ENCODE assay signal across 25 cellular contexts in the genomic region with DNA sequence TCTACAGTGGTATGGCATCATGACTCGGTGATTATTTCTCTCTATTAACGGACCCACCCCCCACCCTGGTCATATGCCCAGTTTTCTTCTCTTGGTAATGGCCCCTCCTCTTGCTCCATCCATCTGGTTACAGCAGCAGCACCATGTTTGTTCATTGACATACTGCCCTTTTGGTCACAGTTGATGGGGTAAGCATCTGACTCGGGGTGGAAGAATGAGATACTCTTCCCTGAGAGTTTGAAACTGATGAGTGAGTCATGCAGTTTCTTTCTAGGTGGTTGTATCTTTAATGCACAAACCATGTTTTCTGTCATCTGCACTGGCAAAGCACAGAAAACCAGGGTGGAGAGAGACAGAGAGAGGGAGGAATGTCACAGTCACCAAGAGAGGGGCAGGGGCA.
DNase-seq lines count a peak whose midpoint lies in the region; ATAC-seq and TF ChIP-seq lines count a peak whose summit lies in the region.
"Had no signal": no experiment of that assay in that cellular context is flagged by ENCODE, and none has a peak within 500 bp of the region (broad histone marks: within the 10 kb centered on the region; RNA-seq: fewer than 3 reads in every experiment).

No MANE protein-coding gene starts in this region.

- no peak for DNase-seq in activated T-cell treated with anti-CD3 and anti-CD28 coated beads, Interleukin-2, amount 50 U/mL, for 72 hours
- DNase-seq in activated T-cell treated with anti-CD3 and anti-CD28 coated beads for 4 hours (no peak), fibroblast of the aortic adventitia (ENCODE audit: low read depth) (peak; percentile 32), renal cortical epithelial cell (ENCODE audit: low read depth) (peak; percentile 84), NCI-H2029 (lab: John Stamatoyannopoulos, UW) (no peak), NCI-H128 (lab: John Stamatoyannopoulos, UW; ENCODE audit: unreplicated experiment) (no peak), RKO (ENCODE audit: low spot score) (no peak)
- DNase-seq: activated CD4-positive, alpha-beta T cell treated with anti-CD3 and anti-CD28 coated beads, Interleukin-2, amount 10 ng/mL, durations not matched to agents 24 days and 14 days; activated gamma-delta T cell; central memory CD4-positive, alpha-beta T cell; dorsolateral prefrontal cortex; esophagus squamous epithelium; hippocampal formation; kidney; MM.1S; naive thymus-derived CD8-positive, alpha-beta T cell; NCI-H345; pancreas; right lobe of liver; SJCRH30 had no signal

- peaks cover 3% of the 10 kb centered on the region in 2 donors for H3K36me3 Mint-ChIP-seq in activated T-cell treated with anti-CD3 and anti-CD28 coated beads, Interleukin-2, amount 50 U/mL, for 72 hours (ENCODE audit: insufficient read depth in 2 of 2)
- no peaks in the 10 kb centered on the region for H3K36me3 Mint-ChIP-seq in activated T-helper 17 cell treated with anti-CD3 and anti-CD28 coated beads, Interleukin-2, amount 50 U/mL, for 72 hours (ENCODE audit: low read depth)

- no peak for TF ChIP-seq CTCF in fibroblast of the aortic adventitia (IDR thresholded peaks at IDR 0.05; ENCODE audit: insufficient read depth, low read length)

- H3K27ac Mint-ChIP-seq in activated T-cell treated with anti-CD3 and anti-CD28 coated beads, Interleukin-2, amount 50 U/mL, for 72 hours: no peak overlapping the region
- H3K27ac Mint-ChIP-seq in activated T-helper 17 cell treated with anti-CD3 and anti-CD28 coated beads, Interleukin-2, amount 50 U/mL, for 72 hours: no peak overlapping the region
- H3K27ac Mint-ChIP-seq: activated CD4-positive, alpha-beta T cell treated with anti-CD3 and anti-CD28 coated beads, Interleukin-2, amount 10 ng/mL, durations not matched to agents 24 days and 14 days; memory B cell; naive thymus-derived CD8-positive, alpha-beta T cell; stimulated activated memory B cell treated with anti-CD40 and anti-IgM and Interleukin-4, amounts not matched to agents 10 μg/mL and 1 μg/mL and 100 μg/mL, for 72 hours had no signal

- H3K4me1 Mint-ChIP-seq in activated T-cell treated with anti-CD3 and anti-CD28 coated beads, Interleukin-2, amount 50 U/mL, for 72 hours (ENCODE audit: low read depth): peaks cover 5% of the 10 kb centered on the region
- H3K4me1 Mint-ChIP-seq in activated T-helper 17 cell treated with anti-CD3 and anti-CD28 coated beads, Interleukin-2, amount 50 U/mL, for 72 hours: no peaks in the 10 kb centered on the region
- H3K4me1 Mint-ChIP-seq: activated CD4-positive, alpha-beta T cell treated with anti-CD3 and anti-CD28 coated beads, Interleukin-2, amount 10 ng/mL, durations not matched to agents 24 days and 14 days; memory B cell; naive thymus-derived CD8-positive, alpha-beta T cell; stimulated activated memory B cell treated with anti-CD40 and anti-IgM and Interleukin-4, amounts not matched to agents 10 μg/mL and 1 μg/mL and 100 μg/mL, for 72 hours had no signal

- no peaks in the 10 kb centered on the region for H3K27me3 Mint-ChIP-seq in activated T-cell treated with anti-CD3 and anti-CD28 coated beads, Interleukin-2, amount 50 U/mL, for 72 hours (ENCODE audit: low read depth)
- H3K27me3 Mint-ChIP-seq in activated T-helper 17 cell treated with anti-CD3 and anti-CD28 coated beads, Interleukin-2, amount 50 U/mL, for 72 hours: peaks cover 20% of the 10 kb centered on the region
- H3K27me3 Mint-ChIP-seq: activated CD4-positive, alpha-beta T cell treated with anti-CD3 and anti-CD28 coated beads, Interleukin-2, amount 10 ng/mL, durations not matched to agents 24 days and 14 days had no signal

- H3K9me3 Mint-ChIP-seq in activated T-cell treated with anti-CD3 and anti-CD28 coated beads, Interleukin-2, amount 50 U/mL, for 72 hours: peaks cover 9 to 10% of the 10 kb centered on the region in 2 donors
- peaks cover 5% of the 10 kb centered on the region for H3K9me3 Mint-ChIP-seq in activated T-helper 17 cell treated with anti-CD3 and anti-CD28 coated beads, Interleukin-2, amount 50 U/mL, for 72 hours

- H3K4me3 Mint-ChIP-seq in activated T-cell treated with anti-CD3 and anti-CD28 coated beads, Interleukin-2, amount 50 U/mL, for 72 hours: no peak overlapping the region
- no peak overlapping the region for H3K4me3 Mint-ChIP-seq in activated T-helper 17 cell treated with anti-CD3 and anti-CD28 coated beads, Interleukin-2, amount 50 U/mL, for 72 hours
- H3K4me3 Mint-ChIP-seq: activated CD4-positive, alpha-beta T cell treated with anti-CD3 and anti-CD28 coated beads, Interleukin-2, amount 10 ng/mL, durations not matched to agents 24 days and 14 days; memory B cell; naive thymus-derived CD8-positive, alpha-beta T cell; stimulated activated memory B cell treated with anti-CD40 and anti-IgM and Interleukin-4, amounts not matched to agents 10 μg/mL and 1 μg/mL and 100 μg/mL, for 72 hours had no signal

- peak; percentile 25 to 46 for ATAC-seq in activated T-cell treated with anti-CD3 and anti-CD28 coated beads, Interleukin-2, amount 50 U/mL, for 72 hours (replicated peaks in 1 of 2)
- peak; percentile 71 for ATAC-seq in activated T-helper 17 cell treated with anti-CD3 and anti-CD28 coated beads, Interleukin-2, amount 50 U/mL, for 72 hours (replicated peaks)
- ATAC-seq: naive thymus-derived CD8-positive, alpha-beta T cell; Panc1; pancreas; stimulated activated memory B cell treated with anti-CD40 and anti-IgM and Interleukin-4, amounts not matched to agents 10 μg/mL and 1 μg/mL and 100 μg/mL, for 72 hours had no signal

- no peak overlapping the region for H3K4me3 ChIP-seq in fibroblast of the aortic adventitia (ENCODE audit: low read depth, low read length)
- H3K4me3 ChIP-seq: dorsolateral prefrontal cortex, esophagus squamous epithelium, pancreas, right lobe of liver, SJCRH30, thoracic aorta had no signal

Comparison
In these comparisons a context has a peak if more than half of its experiments do, and no peak if none do; other contexts are left out.
1. DNase-seq: peak in fibroblast of the aortic adventitia (single experiment) and renal cortical epithelial cell (single experiment); none in activated T-cell treated with anti-CD3 and anti-CD28 coated beads, Interleukin-2, amount 50 U/mL, for 72 hours (0 of 2), activated T-cell treated with anti-CD3 and anti-CD28 coated beads for 4 hours (single experiment), NCI-H2029 (single experiment), NCI-H128 (single experiment) and RKO (single experiment).